In the genomic region with DNA sequence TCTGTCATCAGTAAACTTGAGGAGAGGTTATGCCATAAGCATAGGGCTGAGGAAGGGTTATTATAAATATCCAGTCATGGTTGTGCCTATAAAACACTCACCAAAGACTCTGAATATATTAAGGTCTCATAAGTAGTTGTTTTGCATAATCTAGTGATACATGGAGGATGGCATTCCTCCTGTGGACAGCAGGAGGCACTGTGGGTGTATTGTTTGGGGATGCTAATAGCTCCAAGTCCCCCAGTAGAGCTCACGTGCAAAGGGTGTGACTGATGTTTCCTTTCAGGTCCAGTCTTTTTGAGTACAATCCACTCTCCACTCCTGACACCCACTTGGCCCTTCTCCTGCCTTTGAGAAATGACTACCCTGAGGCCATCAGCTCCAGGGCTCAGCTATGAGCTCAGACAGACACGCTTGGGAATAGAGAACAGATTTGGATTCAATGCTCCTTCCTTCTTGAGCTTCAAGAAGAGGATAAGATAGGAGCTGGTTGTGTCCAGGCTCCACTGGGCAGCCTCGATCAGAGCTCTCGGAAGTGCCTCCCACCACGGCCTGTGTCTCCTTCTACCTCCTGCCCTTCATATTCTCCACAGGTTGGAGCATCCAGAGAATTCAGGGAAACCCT, we compare ENCODE assay signal across 10 cellular contexts.
A peak's percentile ranks its signal among the peaks of the same experiment; 100 is the strongest.
DNase-seq lines count a peak whose midpoint lies in the region; ATAC-seq, FAIRE-seq and TF ChIP-seq lines count a peak whose summit lies in the region.
"Had no signal": no experiment of that assay in that cellular context is flagged by ENCODE, and none has a peak within 500 bp of the region (broad histone marks: within the 10 kb centered on the region; RNA-seq: fewer than 3 reads in every experiment).

No MANE protein-coding gene starts in this region.

- H3K27ac Mint-ChIP-seq in glutamatergic neuron (ENCODE audit: unreplicated experiment), result no peak overlapping the region
- H3K27ac Mint-ChIP-seq: activated B cell treated with CpG ODN at 0.5 μM for 24 hours had no signal

- WGBS in pancreas, 2 donors, result 70 to 75% methylated on average over 5 of the region's 5 CpGs

- H3K4me1 ChIP-seq in BE2C, result no peaks in the 10 kb centered on the region
- H3K4me1 ChIP-seq in Peyer's patch, result no peaks in the 10 kb centered on the region
- H3K4me1 ChIP-seq in pancreas, result no peaks in the 10 kb centered on the region

- peak; percentile 54 for TF ChIP-seq CTCF in BE2C (IDR thresholded peaks at IDR 0.05; ENCODE audit: low read depth, low read length)
- TF ChIP-seq CTCF in GM12874 (IDR thresholded peaks at IDR 0.05; ENCODE audit: insufficient read depth, low read depth, low read length), result peak; percentile 72
- peak in 5 of 6 experiments; percentile 14 to 48 (median 28) for TF ChIP-seq CTCF in Peyer's patch (IDR thresholded peaks at IDR 0.05)
- peak; percentile 44 for TF ChIP-seq CTCF in glutamatergic neuron (IDR thresholded peaks at IDR 0.05; ENCODE audit: partially characterized antibody, unreplicated experiment)
- TF ChIP-seq CTCF in pancreas (IDR thresholded peaks at IDR 0.05), result no peak

- H3K4me3 ChIP-seq in BE2C (ENCODE audit: low read depth, low read length) (no peak overlapping the region), Peyer's patch (no peak overlapping the region), pancreas (no peak overlapping the region)

- DNase-seq in BE2C, result no peak
- no peak for DNase-seq in Peyer's patch
- DNase-seq in glutamatergic neuron, result no peak
- DNase-seq in pancreas, result no peak
- DNase-seq in NCI-H510A (lab: John Stamatoyannopoulos, UW), result no peak
- no peak for DNase-seq in cerebellar nuclear complex (lab: John Stamatoyannopoulos, UW)
- DNase-seq: activated B cell treated with CpG ODN at 0.5 μM for 24 hours, NCI-H1092 treated with DMSO at 0.1 percent for 48 hours had no signal

- H3K9me3 ChIP-seq in BE2C, result no peaks in the 10 kb centered on the region
- H3K9me3 ChIP-seq in Peyer's patch, result no peaks in the 10 kb centered on the region
- no peaks in the 10 kb centered on the region for H3K9me3 ChIP-seq in pancreas

- ATAC-seq in pancreas, result no peak
- ATAC-seq in GM19035 (IDR thresholded peaks at IDR 0.05; ENCODE audit: unreplicated experiment), result no peak

- no peaks in the 10 kb centered on the region for H3K9me3 Mint-ChIP-seq in glutamatergic neuron (ENCODE audit: unreplicated experiment)
- H3K9me3 Mint-ChIP-seq: activated B cell treated with CpG ODN at 0.5 μM for 24 hours had no signal

- FAIRE-seq in pancreas (lab: Jason Lieb, UNC), result no peak

- no peaks in the 10 kb centered on the region for H3K36me3 ChIP-seq in BE2C
- no peaks in the 10 kb centered on the region for H3K36me3 ChIP-seq in Peyer's patch
- no peaks in the 10 kb centered on the region for H3K36me3 ChIP-seq in pancreas

- peaks cover 19% of the 10 kb centered on the region for H3K27me3 ChIP-seq in BE2C
- no peaks in the 10 kb centered on the region for H3K27me3 ChIP-seq in Peyer's patch
- peaks cover 0 to 7% (median 0%) of the 10 kb centered on the region in 4 donors for H3K27me3 ChIP-seq in pancreas

- no peak for TF ChIP-seq POLR2A in Peyer's patch (IDR thresholded peaks at IDR 0.05)

- H3K36me3 Mint-ChIP-seq in glutamatergic neuron (ENCODE audit: unreplicated experiment), result no peaks in the 10 kb centered on the region

- no peaks in the 10 kb centered on the region for H3K4me1 Mint-ChIP-seq in glutamatergic neuron (ENCODE audit: low read depth, unreplicated experiment)

- H3K27ac ChIP-seq in Peyer's patch, result no peak overlapping the region
- H3K27ac ChIP-seq in pancreas, result no peak overlapping the region

- no peak overlapping the region for H3K4me3 Mint-ChIP-seq in glutamatergic neuron (ENCODE audit: unreplicated experiment)
- H3K4me3 Mint-ChIP-seq: activated B cell treated with CpG ODN at 0.5 μM for 24 hours had no signal

- intact Hi-C loops in pancreas (cut with DNase I), result no loop called here

- no peaks in the 10 kb centered on the region for H3K27me3 Mint-ChIP-seq in glutamatergic neuron (ENCODE audit: unreplicated experiment)

Comparison
In these comparisons a context has a peak if more than half of its experiments do, and no peak if none do; other contexts are left out.
1. CTCF ChIP-seq: peak in BE2C (single experiment), GM12874 (single experiment), Peyer's patch (5 of 6) and glutamatergic neuron (single experiment); none in pancreas (0 of 4).